ENCODE assay signal across 30 cellular contexts in genomic region chr2:63081404-63081803, GRCh38. TPM values are rescaled to one million over a fixed set of nuclear protein-coding genes. Genes with fewer than 3 reads are reported as not detected.
"Had no signal": no experiment of that assay in that cellular context is flagged by ENCODE, and none has a peak within 500 bp of the region (broad histone marks: within the 10 kb centered on the region; RNA-seq: fewer than 3 reads in every experiment).

No MANE protein-coding gene starts in this region.

- H3K4me2 ChIP-seq: hepatocyte had no signal

- ATAC-seq: esophagus mucosa; gastroesophageal sphincter; heart left ventricle; left lobe of liver; natural killer cell; psoas muscle; right cardiac atrium; stimulated activated memory B cell treated with anti-CD40 and anti-IgM and Interleukin-4, amounts not matched to agents 10 μg/mL and 1 μg/mL and 100 μg/mL, for 72 hours; stimulated activated naive CD8-positive, alpha-beta T cell treated with anti-CD3 and anti-CD28 coated beads, Interleukin-15, Interleukin-2, amounts not matched to agents 100 U/mL and 50 U/mL, for 24 hours had no signal

- H3K9me3 ChIP-seq: gastroesophageal sphincter, heart left ventricle, ovary, psoas muscle, sigmoid colon, testis, tibial artery had no signal

- H2AFZ ChIP-seq: hepatocyte had no signal

- H3K36me3 ChIP-seq: gastroesophageal sphincter, heart left ventricle, ovary, sigmoid colon, tibial artery had no signal

- DNase-seq: dorsolateral prefrontal cortex; effector CD4-positive, alpha-beta T cell; foreskin fibroblast; heart left ventricle; kidney; natural killer cell; occipital lobe; ovary; posterior cingulate gyrus; psoas muscle; right cardiac atrium; sigmoid colon; stimulated activated CD4-positive, alpha-beta T cell treated with anti-CD3 and anti-CD28 coated beads, Interleukin-2, amount 100 ng/mL, for 24 hours; stimulated activated CD4-positive, alpha-beta T cell treated with anti-CD3 and anti-CD28 coated beads, Interleukin-4, amount 100 ng/mL, for 24 hours; stimulated activated naive CD8-positive, alpha-beta T cell treated with anti-CD3 and anti-CD28 coated beads, Interleukin-15, Interleukin-2, amounts not matched to agents 100 U/mL and 50 U/mL, for 24 hours; substantia nigra; testis; tibial artery had no signal

- H3K27me3 ChIP-seq: hepatocyte, ovary, testis had no signal

- H3K27ac ChIP-seq: dorsolateral prefrontal cortex, epithelial cell of prostate, gastroesophageal sphincter, heart left ventricle, hepatocyte, ovary, psoas muscle, sigmoid colon, testis, tibial artery had no signal

- H3K79me2 ChIP-seq: hepatocyte had no signal

- H3K4me1 ChIP-seq: gastroesophageal sphincter, heart left ventricle, psoas muscle, sigmoid colon, testis, tibial artery had no signal

- H3K4me3 ChIP-seq: dorsolateral prefrontal cortex, gastroesophageal sphincter, heart left ventricle, hepatocyte, lung, ovary, psoas muscle, sigmoid colon, testis, tibial artery had no signal

RNA-seq across cellular contexts. Expression of gene OTX1, which starts 30.8 kb away (rescaled TPM):
- total RNA-seq: kidney, left lobe of liver, mononuclear cell, natural killer cell, psoas muscle, right cardiac atrium, skeletal muscle tissue, urinary bladder had no signal
- polyA plus RNA-seq: heart left ventricle, liver, neural cell, psoas muscle, right cardiac atrium, sigmoid colon, urinary bladder had no signal
